Comparison of ENCODE assay signal across 24 cellular contexts in the genomic region with DNA sequence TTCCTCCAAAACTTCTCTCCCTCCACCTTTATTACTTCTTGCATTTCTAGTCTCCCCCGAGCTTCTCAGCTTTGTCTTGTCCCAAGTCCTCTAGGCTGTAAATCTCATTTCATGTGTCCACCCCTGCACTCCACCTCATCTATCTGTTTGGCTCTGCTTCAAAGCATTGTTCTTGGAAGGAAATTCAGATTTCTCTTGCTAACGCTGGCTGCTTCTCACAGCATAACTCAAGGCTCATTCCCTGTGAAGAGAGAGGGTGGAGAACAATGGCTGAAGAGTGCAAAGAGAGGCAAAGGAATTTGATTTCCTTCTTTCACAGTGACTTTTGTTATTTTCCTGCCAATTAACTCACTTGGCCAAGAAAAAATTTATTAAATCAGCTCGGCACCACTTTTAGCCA.
"Had no signal": no experiment of that assay in that cellular context is flagged by ENCODE, and none has a peak within 500 bp of the region (broad histone marks: within the 10 kb centered on the region; RNA-seq: fewer than 3 reads in every experiment).

No MANE protein-coding gene starts in this region.

- H3K79me2 ChIP-seq: parathyroid adenoma had no signal

- H3K4me1 ChIP-seq: lower lobe of right lung, parathyroid adenoma, psoas muscle, suprapubic skin, tibial artery, upper lobe of right lung had no signal

- ATAC-seq: lower lobe of right lung; naive thymus-derived CD8-positive, alpha-beta T cell; psoas muscle; sciatic nerve; stimulated activated effector memory CD8-positive, alpha-beta T cell treated with anti-CD3 and anti-CD28 coated beads, Interleukin-12 subunit alpha, Interleukin-12 subunit beta, amount 100 ng/mL, for 72 hours; upper lobe of right lung had no signal

- H3K27me3 ChIP-seq: suprapubic skin, tibial artery, upper lobe of right lung had no signal

- H3K36me3 ChIP-seq: lower lobe of right lung, suprapubic skin, thoracic aorta, tibial artery, upper lobe of right lung had no signal

- H3K27ac ChIP-seq: lower lobe of right lung, parathyroid adenoma, psoas muscle, skin epidermis, suprapubic skin, thoracic aorta, tibial artery, upper lobe of right lung had no signal

- DNase-seq: head of caudate nucleus; hypothalamus; immature natural killer cell; kidney; lower lobe of right lung; mammary epithelial cell; mesenchymal stem cell; naive thymus-derived CD8-positive, alpha-beta T cell; nucleus accumbens; psoas muscle; stimulated activated CD4-positive, alpha-beta T cell treated with anti-CD3 and anti-CD28 coated beads, Interleukin-12 subunit alpha, Interleukin-12 subunit beta, amount 100 ng/mL, for 4 hours; stimulated activated CD4-positive, alpha-beta T cell treated with anti-CD3 and anti-CD28 coated beads, Interleukin-15, amount 100 ng/mL, for 24 hours; stimulated activated CD4-positive, alpha-beta T cell treated with anti-CD3 and anti-CD28 coated beads, Interleukin-2, amount 100 ng/mL, for 24 hours; stimulated activated CD4-positive, alpha-beta T cell treated with anti-CD3 and anti-CD28 coated beads, Interleukin-4, amount 100 ng/mL, for 1 hour; stimulated activated naive CD4-positive, alpha-beta T cell; tibial artery; trophoblast cell; upper lobe of right lung had no signal

- H3K9me3 ChIP-seq: lower lobe of right lung, psoas muscle, suprapubic skin, thoracic aorta, upper lobe of right lung had no signal

- H3K4me3 ChIP-seq: lower lobe of right lung, psoas muscle, skin epidermis, suprapubic skin, thoracic aorta, tibial artery, upper lobe of right lung had no signal

- H2AFZ ChIP-seq: parathyroid adenoma had no signal
